10 cellular contexts compared by ENCODE assay signal in the genomic region with DNA sequence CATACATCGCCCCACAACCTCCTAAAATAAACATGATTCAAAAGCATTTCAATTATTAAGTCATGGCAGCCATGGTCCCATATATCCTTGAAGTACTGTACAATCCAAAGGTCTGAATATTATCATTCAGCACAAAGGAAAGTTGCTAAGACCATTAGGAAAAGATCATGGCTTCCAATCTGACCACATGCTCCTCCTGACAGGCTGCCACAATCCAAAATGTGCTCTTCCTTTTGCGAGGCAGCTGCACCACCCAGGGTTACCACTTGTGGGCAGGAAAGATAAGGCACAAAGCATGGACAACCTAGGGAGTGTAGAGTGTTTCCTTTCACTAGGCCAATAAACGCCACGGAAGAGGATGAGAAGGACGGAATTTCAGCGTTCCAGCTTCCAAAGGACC. TPM values are rescaled to one million over a fixed set of nuclear protein-coding genes. Genes with fewer than 3 reads are reported as not detected.
A peak's percentile ranks its signal among the peaks of the same experiment; 100 is the strongest.
DNase-seq lines count a peak whose midpoint lies in the region; ATAC-seq and TF ChIP-seq lines count a peak whose summit lies in the region.
"Had no signal": no experiment of that assay in that cellular context is flagged by ENCODE, and none has a peak within 500 bp of the region (broad histone marks: within the 10 kb centered on the region; RNA-seq: fewer than 3 reads in every experiment).

No MANE protein-coding gene starts in this region.

- H3K9me2 ChIP-seq in SK-N-SH: no peaks in the 10 kb centered on the region

- H3K79me2 ChIP-seq in H9 (ENCODE audit: insufficient read depth, low read length) (no peaks in the 10 kb centered on the region; the same call in 1 of the 2 replicates), SK-N-SH (ENCODE audit: insufficient read depth) (peaks cover 26% of the 10 kb centered on the region)

- H4K8ac ChIP-seq in H9 (replicated peaks; ENCODE audit: insufficient read length, low read depth, low read length): no peak overlapping the region

- H3K9ac ChIP-seq in H9 (ENCODE audit: extremely low read depth, insufficient read length, low read length): no peak overlapping the region
- H3K9ac ChIP-seq in SK-N-SH: no peak overlapping the region

- peaks cover 5% of the 10 kb centered on the region for H3K23me2 ChIP-seq in H9 (ENCODE audit: insufficient read length, low read depth, low read length, poor library complexity, severe bottlenecking)

- peak overlapping the region in 1 of 3 experiments; percentile 18; a peak in 2 of 7 replicates for H3K27ac Mint-ChIP-seq in H9

- no peak overlapping the region for H2BK12ac ChIP-seq in H9 (ENCODE audit: insufficient read length, low read depth, low read length)

- H3K4me3 ChIP-seq in SK-N-SH (ENCODE audit: low read depth in 2 of 2, low read length in 1 of 2): no peak overlapping the region

- ATAC-seq in HG02981 (IDR thresholded peaks at IDR 0.05; ENCODE audit: unreplicated experiment): no peak
- no peak for ATAC-seq in GM21381 (IDR thresholded peaks at IDR 0.05; ENCODE audit: unreplicated experiment)

- CTCF ChIA-PET in SK-N-SH (lab: Yijun Ruan, JAX): interaction anchor here (1.1 to 1.3 kb wide), 3 partner anchors 10 to 56 kb away, joined by 3 read pairs; a partner anchor contains a TSS

- peaks cover 3 to 26% of the 10 kb centered on the region in 2 experiments for H3K36me3 ChIP-seq in SK-N-SH (replicated peaks in 1 of 2; ENCODE audit: control insufficient read depth in 1 of 2, insufficient read depth in 2 of 2, low read length in 1 of 2)

- no peaks in the 10 kb centered on the region for H3K27me3 Mint-ChIP-seq in H9 (ENCODE audit: low read depth)

- H3K27ac ChIP-seq in H9 (ENCODE audit: insufficient read length, low read depth, low read length) (no peak overlapping the region), SK-N-SH (ENCODE audit: low read depth in 2 of 2, low read length in 1 of 2) (no peak overlapping the region)

- H3F3A ChIP-seq in SK-N-SH (replicated peaks; ENCODE audit: insufficient read depth): no peaks in the 10 kb centered on the region

- no peak overlapping the region; a peak in 1 of 5 replicates for H3K4me3 Mint-ChIP-seq in H9

- H2BK5ac ChIP-seq in H9 (ENCODE audit: insufficient read length, low read length): no peak overlapping the region

- no peak overlapping the region for H3K4ac ChIP-seq in H9 (ENCODE audit: low read depth, low read length)

- peaks cover 9 to 28% (median 25%) of the 10 kb centered on the region in 3 experiments; a peak in 6 of 7 replicates for H3K36me3 Mint-ChIP-seq in H9 (ENCODE audit: insufficient read depth in 1 of 3, low read depth in 3 of 3)

- H4K5ac ChIP-seq in H9 (ENCODE audit: insufficient read length, low read depth, low read length): no peak overlapping the region

- H4K20me1 ChIP-seq in H9 (ENCODE audit: control insufficient read depth, insufficient read depth, insufficient read length): no peaks in the 10 kb centered on the region
- H4K20me1 ChIP-seq in SK-N-SH (ENCODE audit: insufficient read depth): no peaks in the 10 kb centered on the region

- H2BK120ac ChIP-seq in H9 (ENCODE audit: low read depth, low read length, poor library complexity, severe bottlenecking): no peak overlapping the region

- no peak overlapping the region for H3K56ac ChIP-seq in H9 (ENCODE audit: insufficient read length, low read depth, low read length)

- TF ChIP-seq RAD21 in SK-N-SH (IDR thresholded peaks at IDR 0.05; ENCODE audit: low read length): no peak

- H3K4me1 Mint-ChIP-seq in H9: peaks cover 0 to 10% of the 10 kb centered on the region in 2 experiments; a peak in 3 of 4 replicates

- H3K9me3 ChIP-seq in H9 (ENCODE audit: control insufficient read depth, low read depth, low read length) (no peaks in the 10 kb centered on the region), SK-N-SH (no peaks in the 10 kb centered on the region)

- no peaks in the 10 kb centered on the region for H3K79me1 ChIP-seq in H9 (ENCODE audit: insufficient read depth, low read depth, low read length, poor library complexity, severe bottlenecking)

- TF ChIP-seq EP300 in SK-N-SH (IDR thresholded peaks at IDR 0.05; ENCODE audit: borderline replicate concordance in 1 of 2, low read depth in 1 of 2, low read length in 1 of 2): no peak

- H3K27me3 ChIP-seq in H9 (ENCODE audit: insufficient read depth, low read length): no peaks in the 10 kb centered on the region
- H3K27me3 ChIP-seq in SK-N-SH (ENCODE audit: insufficient read depth): no peaks in the 10 kb centered on the region

- H3K4me1 ChIP-seq in H9 (ENCODE audit: insufficient read depth, low read length): no peaks in the 10 kb centered on the region
- H3K4me1 ChIP-seq in SK-N-SH (ENCODE audit: control insufficient read depth in 1 of 2, insufficient read depth in 2 of 2, low read depth in 1 of 2, low read length in 1 of 2): peaks cover 4 to 12% of the 10 kb centered on the region in 2 experiments; a peak in 3 of 4 replicates

- H3K14ac ChIP-seq in H9 (ENCODE audit: insufficient read depth, low read length): no peak overlapping the region

- no peak overlapping the region for H3K23ac ChIP-seq in H9 (ENCODE audit: insufficient read length, low read depth, low read length)

- WGBS in H9 (ENCODE audit: extremely low coverage, insufficient read length, low lambda C conversion rate): 100% methylated on average over 1 of the region's 6 CpGs
- 89% methylated on average over 6 of the region's 6 CpGs for WGBS in SK-N-SH (ENCODE audit: low lambda C conversion rate)

- H2AFZ ChIP-seq in H9 (ENCODE audit: low read length) (no peak overlapping the region), SK-N-SH (ENCODE audit: low read depth) (no peak overlapping the region)

- no peak overlapping the region for H3K18ac ChIP-seq in H9 (ENCODE audit: insufficient read length, low read depth, low read length)

- no peak overlapping the region for H2BK20ac ChIP-seq in H9 (ENCODE audit: low read depth, low read length, poor library complexity, severe bottlenecking)

- DNase-seq in COR-L47 (lab: John Stamatoyannopoulos, UW): peak; percentile 2
- DNase-seq in H9: peak; percentile 44
- DNase-seq in SK-N-SH: peak; percentile 42
- DNase-seq in iPS-NIHi7 (ENCODE audit: extremely low spot score): peak; percentile 51
- no peak for DNase-seq in amygdala (lab: John Stamatoyannopoulos, UW)
- DNase-seq in SKM-1 (lab: John Stamatoyannopoulos, UW; ENCODE audit: unreplicated experiment): no peak
- DNase-seq: activated naive CD4-positive, alpha-beta T cell treated with Interleukin-2 at 50 U/mL for 16 hours; stimulated activated naive CD4-positive, alpha-beta T cell had no signal

- TF ChIP-seq CTCF in H9 (conservative IDR thresholded peaks at IDR 0.05): peak; percentile 60
- TF ChIP-seq CTCF in SK-N-SH (IDR thresholded peaks at IDR 0.05): no peak

- H2BK15ac ChIP-seq in H9 (ENCODE audit: low read depth, low read length): no peak overlapping the region

- H3K4me2 ChIP-seq in H9 (ENCODE audit: insufficient read depth, insufficient read length, low read length) (no peak overlapping the region), SK-N-SH (no peak overlapping the region)

- H3K9me3 Mint-ChIP-seq in H9: no peaks in the 10 kb centered on the region

- H2AK5ac ChIP-seq in H9 (ENCODE audit: insufficient read length, low read length): no peak overlapping the region

- no peak overlapping the region for H3T11ph ChIP-seq in H9 (ENCODE audit: low read length)

- no peak overlapping the region for H4K91ac ChIP-seq in H9 (ENCODE audit: insufficient read length, low read depth, low read length)

- POLR2A ChIA-PET in SK-N-SH (lab: Yijun Ruan, JAX): no interaction called here

TF ChIP-seq in SK-N-SH, 30 proteins besides CTCF, POLR2A, EP300 and RAD21:
- TF ChIP-seq FOXJ3 (CRISPR knock-in tag; IDR thresholded peaks at IDR 0.05) (no peak), JUND (IDR thresholded peaks at IDR 0.05) (no peak)
- TF ChIP-seq, protein P1, sequence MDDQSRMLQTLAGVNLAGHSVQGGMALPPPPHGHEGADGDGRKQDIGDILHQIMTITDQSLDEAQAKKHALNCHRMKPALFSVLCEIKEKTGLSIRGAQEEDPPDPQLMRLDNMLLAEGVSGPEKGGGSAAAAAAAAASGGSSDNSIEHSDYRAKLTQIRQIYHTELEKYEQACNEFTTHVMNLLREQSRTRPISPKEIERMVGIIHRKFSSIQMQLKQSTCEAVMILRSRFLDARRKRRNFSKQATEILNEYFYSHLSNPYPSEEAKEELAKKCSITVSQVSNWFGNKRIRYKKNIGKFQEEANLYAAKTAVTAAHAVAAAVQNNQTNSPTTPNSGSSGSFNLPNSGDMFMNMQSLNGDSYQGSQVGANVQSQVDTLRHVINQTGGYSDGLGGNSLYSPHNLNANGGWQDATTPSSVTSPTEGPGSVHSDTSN (IDR thresholded peaks at IDR 0.05): no peak

RNA-seq across cellular contexts. Expression of a gene that starts 5.4 kb away (rescaled TPM):
- total RNA-seq in H9 (2021): 45.0 and 51.9 TPM in 2 replicates
- polyA plus RNA-seq in SK-N-SH (2012; rRNA removed): 64.4 and 90.1 TPM in 2 replicates
- 96.8 and 144 TPM in 2 replicates for polyA plus RNA-seq in SK-N-SH (2012; cell fraction: cytosol; rRNA removed)
- 17.9 and 18.5 TPM in 2 replicates for polyA plus RNA-seq in SK-N-SH (2012; cell fraction: nucleus; rRNA removed)

RNA-seq across cellular contexts. Expression of a gene that starts 36.3 kb away (rescaled TPM):
- total RNA-seq in H9 (2021): 95.1 and 98.6 TPM in 2 replicates
- polyA plus RNA-seq in SK-N-SH (2012; rRNA removed): 15.3 and 19.7 TPM in 2 replicates
- 26.8 and 31.0 TPM in 2 replicates for polyA plus RNA-seq in SK-N-SH (2012; cell fraction: cytosol; rRNA removed)
- polyA plus RNA-seq in SK-N-SH (2012; cell fraction: nucleus; rRNA removed): 7.5 and 15.5 TPM in 2 replicates

RNA-seq across cellular contexts. Expression of a gene that starts 56.1 kb away (rescaled TPM):
- 186 and 201 TPM in 2 replicates for total RNA-seq in H9 (2021)
- polyA plus RNA-seq in SK-N-SH (2012; rRNA removed): 68.6 and 82.6 TPM in 2 replicates
- 75.5 and 88.9 TPM in 2 replicates for polyA plus RNA-seq in SK-N-SH (2012; cell fraction: cytosol; rRNA removed)
- 67.4 and 69.4 TPM in 2 replicates for polyA plus RNA-seq in SK-N-SH (2012; cell fraction: nucleus; rRNA removed)

Comparison
In these comparisons a context has a peak if more than half of its experiments do, and no peak if none do; other contexts are left out.
1. DNase-seq: peak in COR-L47 (single experiment), H9 (single experiment), SK-N-SH (single experiment) and iPS-NIHi7 (single experiment); none in amygdala (0 of 56) and SKM-1 (single experiment).